Comparison of ENCODE assay signal across 2 cellular contexts in genomic region chr2:186460465-186460864, GRCh38.
TF ChIP-seq lines count a peak whose summit lies in the region.

No MANE protein-coding gene starts in this region.

TF ChIP-seq in GM23338, 12 proteins besides CTCF, POLR2A, EP300 and RAD21 (continued from another document):
- TF ChIP-seq ZNF462 (CRISPR knock-in tag; IDR thresholded peaks at IDR 0.05), result no peak
- TF ChIP-seq JUNB (IDR thresholded peaks at IDR 0.05; ENCODE audit: unreplicated experiment), result no peak
- no peak for TF ChIP-seq STAT1 (IDR thresholded peaks at IDR 0.05; ENCODE audit: unreplicated experiment)
- no peak for TF ChIP-seq CREB1 (CRISPR knock-in tag; IDR thresholded peaks at IDR 0.05; ENCODE audit: low read depth)
- TF ChIP-seq ZNF114 (CRISPR knock-in tag; IDR thresholded peaks at IDR 0.05), result no peak
- TF ChIP-seq EZH2phosphoT487 (IDR thresholded peaks at IDR 0.05; ENCODE audit: unreplicated experiment), result no peak
- TF ChIP-seq REST (IDR thresholded peaks at IDR 0.05; ENCODE audit: unreplicated experiment), result no peak
- TF ChIP-seq POLR2AphosphoS5 (IDR thresholded peaks at IDR 0.05; ENCODE audit: low read depth), result no peak
- no peak for TF ChIP-seq NANOG (IDR thresholded peaks at IDR 0.05; ENCODE audit: borderline replicate concordance)

TF ChIP-seq in H1, 55 proteins besides CTCF, POLR2A, EP300 and RAD21 (continued from another document):
- no peak for TF ChIP-seq PHF8 (conservative IDR thresholded peaks at IDR 0.05; ENCODE audit: low read depth, low read length)
